15 cellular contexts compared by ENCODE assay signal in genomic region chr3:146067048-146067447, GRCh38.
DNase-seq lines count a peak whose midpoint lies in the region; ATAC-seq and TF ChIP-seq lines count a peak whose summit lies in the region.
"Had no signal": no experiment of that assay in that cellular context is flagged by ENCODE, and none has a peak within 500 bp of the region (broad histone marks: within the 10 kb centered on the region; RNA-seq: fewer than 3 reads in every experiment).

No MANE protein-coding gene starts in this region.

- ATAC-seq in HG03378 (IDR thresholded peaks at IDR 0.05; ENCODE audit: unreplicated experiment) (no peak), GM18858 (IDR thresholded peaks at IDR 0.05; ENCODE audit: unreplicated experiment) (no peak)
- ATAC-seq: natural killer cell treated with Interleukin-12 subunit alpha and Interleukin-12 subunit beta and Interleukin-15 and Interleukin-18, amount 100 ng/mL, for 72 hours had no signal

- H3K36me3 ChIP-seq in tibial artery, result peaks cover 0 to 17% (median 15%) of the 10 kb centered on the region in 3 donors

- TF ChIP-seq CTCF in RWPE1 (conservative IDR thresholded peaks at IDR 0.05; ENCODE audit: low read depth), result no peak
- no peak for TF ChIP-seq CTCF in fibroblast of pulmonary artery (IDR thresholded peaks at IDR 0.05; ENCODE audit: low read length, missing control alignments)
- no peak for TF ChIP-seq CTCF in tibial artery (IDR thresholded peaks at IDR 0.05)

- intact Hi-C loops in tibial artery (cut with DNase I; ENCODE audit: low total_unique reads), result no loop called here

- peaks cover 0 to 14% (median 0%) of the 10 kb centered on the region in 4 donors for H3K4me1 ChIP-seq in tibial artery

- no peaks in the 10 kb centered on the region for H3K27me3 ChIP-seq in tibial artery
- H3K27me3 ChIP-seq: dorsolateral prefrontal cortex had no signal

- POLR2A ChIA-PET in RWPE1 (lab: Yijun Ruan, JAX; ENCODE audit: low non-redundant PET), result no interaction called here

- H3K4me3 ChIP-seq in fibroblast of pulmonary artery (replicated peaks; ENCODE audit: low read depth, low read length) (no peak overlapping the region), skeletal muscle cell (ENCODE audit: low read depth, low read length) (no peak overlapping the region), tibial artery (no peak overlapping the region)
- H3K4me3 ChIP-seq: dorsolateral prefrontal cortex, left ventricle myocardium inferior, skin epidermis had no signal

- peak; percentile 9 for DNase-seq in GM03348 (ENCODE audit: low spot score)
- DNase-seq in RWPE1 (ENCODE audit: low spot score), result peak; percentile 22
- DNase-seq in fibroblast of pulmonary artery (ENCODE audit: low read depth), result peak; percentile 40
- DNase-seq in skeletal muscle cell (ENCODE audit: low read depth), result peak; percentile 67
- DNase-seq in NCI-H1930 (lab: John Stamatoyannopoulos, UW), result no peak
- no peak for DNase-seq in tibial artery
- DNase-seq: activated CD4-positive, CD25-positive, alpha-beta regulatory T cell; activated naive CD8-positive, alpha-beta T cell treated with anti-CD3 and anti-CD28 coated beads for 36 hours; dorsolateral prefrontal cortex; left ventricle myocardium inferior; NCI-H2029 treated with DMSO at 0.1 percent for 48 hours had no signal

- H3K9me3 ChIP-seq in tibial artery, result no peaks in the 10 kb centered on the region
- H3K9me3 ChIP-seq: left ventricle myocardium inferior had no signal

- CTCF ChIA-PET in RWPE1 (lab: Yijun Ruan, JAX), result no interaction called here

- H3K27ac ChIP-seq in RWPE1 (no peak overlapping the region), tibial artery (peak overlapping the region in 1 of 2 donors; percentile 13)
- H3K27ac ChIP-seq: dorsolateral prefrontal cortex, left ventricle myocardium inferior, skin epidermis had no signal

Comparison
In these comparisons a context has a peak if more than half of its experiments do, and no peak if none do; other contexts are left out.
1. DNase-seq: peak in GM03348 (single experiment), RWPE1 (single experiment), fibroblast of pulmonary artery (single experiment) and skeletal muscle cell (single experiment); none in NCI-H1930 (0 of 2) and tibial artery (0 of 2).